In the genomic region with DNA sequence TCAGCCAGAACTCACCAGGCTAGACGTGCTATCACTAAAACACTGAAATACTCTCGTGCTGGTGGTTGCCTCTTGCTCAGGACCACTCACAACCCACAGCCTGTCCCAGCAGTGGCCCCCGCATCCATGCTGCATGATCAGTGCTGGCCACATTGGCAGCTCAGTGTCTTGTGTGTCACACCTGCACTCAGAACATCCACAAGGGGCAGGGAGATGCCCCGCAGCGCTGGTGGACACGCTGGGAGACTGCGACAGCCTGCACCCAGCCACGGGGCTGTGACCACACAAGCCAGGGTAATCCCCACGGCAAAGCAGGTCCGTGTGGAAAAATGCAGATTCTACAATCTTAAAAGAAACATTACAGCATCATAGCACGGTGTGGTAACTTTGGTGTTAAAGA, we compare ENCODE assay signal across 1 cellular context.
TF ChIP-seq lines count a peak whose summit lies in the region.

No MANE protein-coding gene starts in this region.

TF ChIP-seq in GM23338, 12 proteins besides CTCF, POLR2A, EP300 and RAD21:
- no peak for TF ChIP-seq EZH2 (IDR thresholded peaks at IDR 0.05; ENCODE audit: low read depth, unreplicated experiment)
- TF ChIP-seq NANOG (IDR thresholded peaks at IDR 0.05; ENCODE audit: borderline replicate concordance): no peak
- no peak for TF ChIP-seq STAT1 (IDR thresholded peaks at IDR 0.05; ENCODE audit: unreplicated experiment)
- no peak for TF ChIP-seq REST (IDR thresholded peaks at IDR 0.05; ENCODE audit: unreplicated experiment)
- no peak for TF ChIP-seq JUNB (IDR thresholded peaks at IDR 0.05; ENCODE audit: unreplicated experiment)
- TF ChIP-seq, protein P1, sequence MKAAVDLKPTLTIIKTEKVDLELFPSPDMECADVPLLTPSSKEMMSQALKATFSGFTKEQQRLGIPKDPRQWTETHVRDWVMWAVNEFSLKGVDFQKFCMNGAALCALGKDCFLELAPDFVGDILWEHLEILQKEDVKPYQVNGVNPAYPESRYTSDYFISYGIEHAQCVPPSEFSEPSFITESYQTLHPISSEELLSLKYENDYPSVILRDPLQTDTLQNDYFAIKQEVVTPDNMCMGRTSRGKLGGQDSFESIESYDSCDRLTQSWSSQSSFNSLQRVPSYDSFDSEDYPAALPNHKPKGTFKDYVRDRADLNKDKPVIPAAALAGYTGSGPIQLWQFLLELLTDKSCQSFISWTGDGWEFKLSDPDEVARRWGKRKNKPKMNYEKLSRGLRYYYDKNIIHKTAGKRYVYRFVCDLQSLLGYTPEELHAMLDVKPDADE (IDR thresholded peaks at IDR 0.05): no peak
- TF ChIP-seq, protein P2, sequence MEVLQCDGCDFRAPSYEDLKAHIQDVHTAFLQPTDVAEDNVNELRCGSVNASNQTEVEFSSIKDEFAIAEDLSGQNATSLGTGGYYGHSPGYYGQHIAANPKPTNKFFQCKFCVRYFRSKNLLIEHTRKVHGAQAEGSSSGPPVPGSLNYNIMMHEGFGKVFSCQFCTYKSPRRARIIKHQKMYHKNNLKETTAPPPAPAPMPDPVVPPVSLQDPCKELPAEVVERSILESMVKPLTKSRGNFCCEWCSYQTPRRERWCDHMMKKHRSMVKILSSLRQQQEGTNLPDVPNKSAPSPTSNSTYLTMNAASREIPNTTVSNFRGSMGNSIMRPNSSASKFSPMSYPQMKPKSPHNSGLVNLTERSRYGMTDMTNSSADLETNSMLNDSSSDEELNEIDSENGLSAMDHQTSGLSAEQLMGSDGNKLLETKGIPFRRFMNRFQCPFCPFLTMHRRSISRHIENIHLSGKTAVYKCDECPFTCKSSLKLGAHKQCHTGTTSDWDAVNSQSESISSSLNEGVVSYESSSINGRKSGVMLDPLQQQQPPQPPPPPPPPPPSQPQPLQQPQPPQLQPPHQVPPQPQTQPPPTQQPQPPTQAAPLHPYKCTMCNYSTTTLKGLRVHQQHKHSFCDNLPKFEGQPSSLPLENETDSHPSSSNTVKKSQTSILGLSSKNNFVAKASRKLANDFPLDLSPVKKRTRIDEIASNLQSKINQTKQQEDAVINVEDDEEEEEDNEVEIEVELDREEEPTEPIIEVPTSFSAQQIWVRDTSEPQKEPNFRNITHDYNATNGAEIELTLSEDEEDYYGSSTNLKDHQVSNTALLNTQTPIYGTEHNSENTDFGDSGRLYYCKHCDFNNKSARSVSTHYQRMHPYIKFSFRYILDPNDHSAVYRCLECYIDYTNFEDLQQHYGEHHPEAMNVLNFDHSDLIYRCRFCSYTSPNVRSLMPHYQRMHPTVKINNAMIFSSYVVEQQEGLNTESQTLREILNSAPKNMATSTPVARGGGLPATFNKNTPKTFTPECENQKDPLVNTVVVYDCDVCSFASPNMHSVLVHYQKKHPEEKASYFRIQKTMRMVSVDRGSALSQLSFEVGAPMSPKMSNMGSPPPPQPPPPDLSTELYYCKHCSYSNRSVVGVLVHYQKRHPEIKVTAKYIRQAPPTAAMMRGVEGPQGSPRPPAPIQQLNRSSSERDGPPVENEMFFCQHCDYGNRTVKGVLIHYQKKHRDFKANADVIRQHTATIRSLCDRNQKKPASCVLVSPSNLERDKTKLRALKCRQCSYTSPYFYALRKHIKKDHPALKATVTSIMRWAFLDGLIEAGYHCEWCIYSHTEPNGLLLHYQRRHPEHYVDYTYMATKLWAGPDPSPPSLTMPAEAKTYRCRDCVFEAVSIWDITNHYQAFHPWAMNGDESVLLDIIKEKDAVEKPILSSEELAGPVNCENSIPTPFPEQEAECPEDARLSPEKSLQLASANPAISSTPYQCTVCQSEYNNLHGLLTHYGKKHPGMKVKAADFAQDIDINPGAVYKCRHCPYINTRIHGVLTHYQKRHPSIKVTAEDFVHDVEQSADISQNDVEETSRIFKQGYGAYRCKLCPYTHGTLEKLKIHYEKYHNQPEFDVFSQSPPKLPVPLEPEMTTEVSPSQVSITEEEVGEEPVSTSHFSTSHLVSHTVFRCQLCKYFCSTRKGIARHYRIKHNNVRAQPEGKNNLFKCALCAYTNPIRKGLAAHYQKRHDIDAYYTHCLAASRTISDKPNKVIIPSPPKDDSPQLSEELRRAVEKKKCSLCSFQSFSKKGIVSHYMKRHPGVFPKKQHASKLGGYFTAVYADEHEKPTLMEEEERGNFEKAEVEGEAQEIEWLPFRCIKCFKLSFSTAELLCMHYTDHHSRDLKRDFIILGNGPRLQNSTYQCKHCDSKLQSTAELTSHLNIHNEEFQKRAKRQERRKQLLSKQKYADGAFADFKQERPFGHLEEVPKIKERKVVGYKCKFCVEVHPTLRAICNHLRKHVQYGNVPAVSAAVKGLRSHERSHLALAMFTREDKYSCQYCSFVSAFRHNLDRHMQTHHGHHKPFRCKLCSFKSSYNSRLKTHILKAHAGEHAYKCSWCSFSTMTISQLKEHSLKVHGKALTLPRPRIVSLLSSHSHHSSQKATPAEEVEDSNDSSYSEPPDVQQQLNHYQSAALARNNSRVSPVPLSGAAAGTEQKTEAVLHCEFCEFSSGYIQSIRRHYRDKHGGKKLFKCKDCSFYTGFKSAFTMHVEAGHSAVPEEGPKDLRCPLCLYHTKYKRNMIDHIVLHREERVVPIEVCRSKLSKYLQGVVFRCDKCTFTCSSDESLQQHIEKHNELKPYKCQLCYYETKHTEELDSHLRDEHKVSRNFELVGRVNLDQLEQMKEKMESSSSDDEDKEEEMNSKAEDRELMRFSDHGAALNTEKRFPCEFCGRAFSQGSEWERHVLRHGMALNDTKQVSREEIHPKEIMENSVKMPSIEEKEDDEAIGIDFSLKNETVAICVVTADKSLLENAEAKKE (CRISPR knock-in tag; IDR thresholded peaks at IDR 0.05): no peak
- no peak for TF ChIP-seq EZH2phosphoT487 (IDR thresholded peaks at IDR 0.05; ENCODE audit: unreplicated experiment)
- no peak for TF ChIP-seq POLR2AphosphoS5 (IDR thresholded peaks at IDR 0.05; ENCODE audit: low read depth)
- no peak for TF ChIP-seq ZNF331 (CRISPR knock-in tag; IDR thresholded peaks at IDR 0.05; ENCODE audit: low read depth)
- TF ChIP-seq CREB1 (CRISPR knock-in tag; IDR thresholded peaks at IDR 0.05; ENCODE audit: low read depth): no peak
- no peak for TF ChIP-seq ZNF114 (CRISPR knock-in tag; IDR thresholded peaks at IDR 0.05)
